Comparison of ENCODE assay signal across 9 cellular contexts in the genomic region with DNA sequence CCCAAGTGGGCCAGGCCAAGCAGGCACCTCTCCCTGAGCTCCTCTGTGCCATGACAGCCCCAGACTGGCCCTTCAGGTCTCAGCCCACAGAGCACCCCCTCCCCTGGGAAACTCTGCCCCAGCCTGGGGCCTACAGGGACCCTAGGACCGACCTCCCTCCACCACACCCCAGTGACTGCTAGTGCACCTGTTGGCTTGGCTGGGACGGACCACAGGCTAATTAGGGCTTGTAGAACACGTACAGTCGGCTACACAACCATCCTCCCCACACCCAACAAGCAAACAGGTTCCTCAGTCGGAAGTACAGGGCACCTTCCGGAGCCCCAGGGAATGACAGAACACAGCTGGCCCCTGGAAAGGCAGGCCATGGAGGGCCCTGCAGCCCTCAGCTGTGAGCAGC. TPM values are rescaled to one million over a fixed set of nuclear protein-coding genes. Genes with fewer than 3 reads are reported as not detected.
A peak's percentile ranks its signal among the peaks of the same experiment; 100 is the strongest.
DNase-seq lines count a peak whose midpoint lies in the region; ATAC-seq and TF ChIP-seq lines count a peak whose summit lies in the region.
"Had no signal": no experiment of that assay in that cellular context is flagged by ENCODE, and none has a peak within 500 bp of the region (broad histone marks: within the 10 kb centered on the region; RNA-seq: fewer than 3 reads in every experiment).

No MANE protein-coding gene starts in this region.

- H3K9me2 ChIP-seq in DOHH2 (replicated peaks; ENCODE audit: control insufficient read depth, low read length), result no peaks in the 10 kb centered on the region

- H3K9me3 ChIP-seq in DOHH2 (ENCODE audit: control insufficient read depth, insufficient read depth, low read length), result no peaks in the 10 kb centered on the region

- H3K4me1 ChIP-seq in DOHH2 (ENCODE audit: control insufficient read depth, low read length) (peaks cover 64% of the 10 kb centered on the region), KMS-11 (ENCODE audit: low read depth, poor library complexity, severe bottlenecking) (peaks cover 53% of the 10 kb centered on the region)

- peak overlapping the region; percentile 60; the same call in 1 of the 2 replicates for H3K9ac ChIP-seq in KMS-11

- H3K4me1 Mint-ChIP-seq in MCF 10A (ENCODE audit: insufficient read depth, unreplicated experiment) (peaks cover 24% of the 10 kb centered on the region), neural crest cell (peaks cover 22% of the 10 kb centered on the region), endothelial cell (ENCODE audit: unreplicated experiment) (peaks cover 25% of the 10 kb centered on the region)

- TF ChIP-seq CTCF in DOHH2 (IDR thresholded peaks at IDR 0.05; ENCODE audit: low read depth, low read length, poor library complexity, severe bottlenecking), result no peak
- TF ChIP-seq CTCF in KMS-11 (conservative IDR thresholded peaks at IDR 0.05; ENCODE audit: low read depth, low read length), result no peak
- no peak for TF ChIP-seq CTCF in MCF 10A (IDR thresholded peaks at IDR 0.05; ENCODE audit: unreplicated experiment)
- TF ChIP-seq CTCF in neural crest cell (conservative IDR thresholded peaks at IDR 0.05), result no peak
- TF ChIP-seq CTCF in endothelial cell (IDR thresholded peaks at IDR 0.05; ENCODE audit: unreplicated experiment), result no peak

- H3K4me3 Mint-ChIP-seq in MCF 10A (ENCODE audit: unreplicated experiment) (no peak overlapping the region), neural crest cell (peak overlapping the region; percentile 41), endothelial cell (ENCODE audit: unreplicated experiment) (no peak overlapping the region)

- H3K27ac Mint-ChIP-seq in MCF 10A (ENCODE audit: low read depth, unreplicated experiment), result peak overlapping the region; percentile 59
- H3K27ac Mint-ChIP-seq in neural crest cell (ENCODE audit: unreplicated experiment), result no peak overlapping the region
- H3K27ac Mint-ChIP-seq in endothelial cell (ENCODE audit: unreplicated experiment), result no peak overlapping the region

- no peak for DNase-seq in MCF 10A (ENCODE audit: unreplicated experiment)
- DNase-seq in neural crest cell (ENCODE audit: low read depth, low spot score), result no peak
- DNase-seq in GDM1 (lab: John Stamatoyannopoulos, UW), result no peak
- DNase-seq in Ammon's horn (ENCODE audit: low spot score), result no peak
- no peak for DNase-seq in endothelial cell (ENCODE audit: low spot score)

- H4K20me1 ChIP-seq in DOHH2 (ENCODE audit: control insufficient read depth, insufficient read depth, low read depth, low read length), result no peaks in the 10 kb centered on the region
- no peaks in the 10 kb centered on the region for H4K20me1 ChIP-seq in KMS-11 (ENCODE audit: insufficient read depth)

- H3K79me2 ChIP-seq in DOHH2 (ENCODE audit: control insufficient read depth, low read length) (peaks cover 78% of the 10 kb centered on the region), KMS-11 (ENCODE audit: insufficient read depth, low read depth) (peaks cover 48% of the 10 kb centered on the region)

- peak overlapping the region; percentile 97 for H3K4me2 ChIP-seq in DOHH2 (ENCODE audit: low read length)
- H3K4me2 ChIP-seq in KMS-11, result peak overlapping the region; percentile 96

- H3K27ac ChIP-seq in DOHH2 (ENCODE audit: low read depth, low read length) (peak overlapping the region; percentile 100), KMS-11 (peak overlapping the region; percentile 95)

- no peaks in the 10 kb centered on the region for H3K9me3 Mint-ChIP-seq in MCF 10A (ENCODE audit: unreplicated experiment)
- no peaks in the 10 kb centered on the region for H3K9me3 Mint-ChIP-seq in neural crest cell
- no peaks in the 10 kb centered on the region for H3K9me3 Mint-ChIP-seq in endothelial cell (ENCODE audit: unreplicated experiment)

- H3K27me3 ChIP-seq in DOHH2 (ENCODE audit: control insufficient read depth, low read length), result no peaks in the 10 kb centered on the region
- H3K27me3 ChIP-seq in KMS-11 (ENCODE audit: insufficient read depth, low read depth), result no peaks in the 10 kb centered on the region

- peak overlapping the region; percentile 82 for H3K4me3 ChIP-seq in DOHH2 (ENCODE audit: low read length)
- no peak overlapping the region for H3K4me3 ChIP-seq in KMS-11 (IDR thresholded peaks at IDR 0.05; ENCODE audit: insufficient read depth, low read depth, low read length)

- no TSS peak for BruUV-seq in MCF 10A (replicated peaks; lab: Mats Ljungman, UMichigan)

- H3K36me3 ChIP-seq in DOHH2 (ENCODE audit: control insufficient read depth, low read length) (peaks cover 76% of the 10 kb centered on the region), KMS-11 (ENCODE audit: insufficient read depth) (no peaks in the 10 kb centered on the region)

- H2AFZ ChIP-seq in KMS-11 (ENCODE audit: low read depth), result no peak overlapping the region

- H3F3A ChIP-seq in DOHH2 (ENCODE audit: control insufficient read depth, insufficient read depth), result peaks cover 18% of the 10 kb centered on the region

- CTCF ChIA-PET in MCF 10A (lab: Yijun Ruan, JAX), result interaction anchor here (0.6 to 1.6 kb wide), 3 partner anchors 26 to 144 kb away, joined by 3 to 4 read pairs (median 3); partner anchors contain the start of gene DENND6B

- intact Hi-C loops in MCF 10A (cut with micrococcal nuclease), result no loop called here

- H3K36me3 Mint-ChIP-seq in MCF 10A (ENCODE audit: insufficient read depth, unreplicated experiment) (peaks cover 32% of the 10 kb centered on the region), neural crest cell (ENCODE audit: low read depth) (peaks cover 4% of the 10 kb centered on the region), endothelial cell (ENCODE audit: low read depth, unreplicated experiment) (peaks cover 6% of the 10 kb centered on the region)

- no peak for ATAC-seq in HG02610 (IDR thresholded peaks at IDR 0.05; ENCODE audit: unreplicated experiment)
- ATAC-seq: Panc1 had no signal

- POLR2A ChIA-PET in MCF 10A (lab: Yijun Ruan, JAX), result interaction anchor here (1.0 to 1.9 kb wide), 3 partner anchors 37 to 61 kb away, joined by 3 to 7 read pairs (median 4); partner anchors contain the start of genes LMF2, NCAPH2 and SCO2

- H3K27me3 Mint-ChIP-seq in MCF 10A (ENCODE audit: insufficient read depth, unreplicated experiment) (no peaks in the 10 kb centered on the region), neural crest cell (ENCODE audit: low read depth) (peaks cover under 1% of the 10 kb centered on the region), endothelial cell (ENCODE audit: unreplicated experiment) (peaks cover 17% of the 10 kb centered on the region)

RNA-seq across cellular contexts. Expression of gene SBF1, which starts 4.3 kb away (rescaled TPM):
- total RNA-seq in MCF 10A (2022) (82.1 and 106 TPM in 2 replicates), neural crest cell (116 and 130 TPM in 2 replicates), endothelial cell (ENCODE audit: unreplicated experiment) (76.7 TPM)

RNA-seq across cellular contexts. Expression of gene ADM2, which starts 10.9 kb away (rescaled TPM):
- total RNA-seq in MCF 10A (2022) (35.4 and 39.7 TPM in 2 replicates), neural crest cell (1.7 TPM in 2 replicates), endothelial cell (ENCODE audit: unreplicated experiment) (0.36 TPM)

RNA-seq across cellular contexts. Expression of gene MIOX, which starts 16.2 kb away (rescaled TPM):
- 0.63 and 1.6 TPM in 2 replicates for total RNA-seq in MCF 10A (2022)
- total RNA-seq in neural crest cell, result 0.30 and 0.35 TPM in 2 replicates
- total RNA-seq in endothelial cell (ENCODE audit: unreplicated experiment), result not detected

RNA-seq across cellular contexts. Expression of gene LMF2, which starts 37.0 kb away (rescaled TPM):
- 49.4 and 50.9 TPM in 2 replicates for total RNA-seq in MCF 10A (2022)
- total RNA-seq in neural crest cell, result 76.6 and 82.9 TPM in 2 replicates
- 88.2 TPM for total RNA-seq in endothelial cell (ENCODE audit: unreplicated experiment)

RNA-seq across cellular contexts. Expression of gene NCAPH2, which starts 37.5 kb away (rescaled TPM):
- total RNA-seq in MCF 10A (2022), result 31.6 and 39.8 TPM in 2 replicates
- total RNA-seq in neural crest cell, result 114 and 116 TPM in 2 replicates
- 40.9 TPM for total RNA-seq in endothelial cell (ENCODE audit: unreplicated experiment)

Comparison
In these comparisons a context has a peak if more than half of its experiments do, and no peak if none do; other contexts are left out.
1. RNA of gene ADM2, which starts 10.9 kb away (total RNA-seq): 35.4 to 39.7 TPM in MCF 10A; 1.7 TPM in neural crest cell and 0.36 TPM in endothelial cell (single experiment); every median in the first group is over 10 times any median in the second.